In genomic region chr5:38380522-38380921, GRCh38 we compare ENCODE assay signal across 27 cellular contexts.
"Had no signal": no experiment of that assay in that cellular context is flagged by ENCODE, and none has a peak within 500 bp of the region (broad histone marks: within the 10 kb centered on the region; RNA-seq: fewer than 3 reads in every experiment).

No MANE protein-coding gene starts in this region.

- H3K4me3 ChIP-seq: adrenal gland, body of pancreas, colonic mucosa, gastroesophageal sphincter, right atrium auricular region, spleen, testis, transverse colon had no signal

- H3K36me3 Mint-ChIP-seq: activated naive CD8-positive, alpha-beta T cell treated with anti-CD3 and anti-CD28 coated beads for 36 hours; immature natural killer cell; naive thymus-derived CD4-positive, alpha-beta T cell had no signal

- H3K9me3 Mint-ChIP-seq: activated B cell treated with CpG ODN at 0.5 μM for 24 hours; activated naive CD8-positive, alpha-beta T cell treated with anti-CD3 and anti-CD28 coated beads for 36 hours; activated T-cell treated with anti-CD3 and anti-CD28 coated beads, Interleukin-2, amount 50 U/mL, for 72 hours; naive thymus-derived CD4-positive, alpha-beta T cell had no signal

- FAIRE-seq: kidney had no signal

- H3K4me1 ChIP-seq: adrenal gland, body of pancreas, colonic mucosa, gastroesophageal sphincter, right atrium auricular region, testis, transverse colon had no signal

- H3K4me1 Mint-ChIP-seq: activated B cell treated with CpG ODN at 0.5 μM for 24 hours, immature natural killer cell had no signal

- H3K4me3 Mint-ChIP-seq: activated B cell treated with CpG ODN at 0.5 μM for 24 hours; activated naive CD8-positive, alpha-beta T cell treated with anti-CD3 and anti-CD28 coated beads for 36 hours; activated T-cell treated with anti-CD3 and anti-CD28 coated beads, Interleukin-2, amount 50 U/mL, for 72 hours; immature natural killer cell; naive thymus-derived CD4-positive, alpha-beta T cell had no signal

- H3K27ac ChIP-seq: adrenal gland, body of pancreas, colonic mucosa, gastroesophageal sphincter, right atrium auricular region, spleen, testis, transverse colon had no signal

- ATAC-seq: activated T-cell treated with anti-CD3 and anti-CD28 coated beads, Interleukin-2, amount 50 U/mL, for 72 hours; body of pancreas; gastroesophageal sphincter; left colon; naive thymus-derived CD4-positive, alpha-beta T cell had no signal

- H3K27ac Mint-ChIP-seq: activated B cell treated with CpG ODN at 0.5 μM for 24 hours; activated naive CD8-positive, alpha-beta T cell treated with anti-CD3 and anti-CD28 coated beads for 36 hours; activated T-cell treated with anti-CD3 and anti-CD28 coated beads, Interleukin-2, amount 50 U/mL, for 72 hours; immature natural killer cell; naive thymus-derived CD4-positive, alpha-beta T cell had no signal

- H3K9me3 ChIP-seq: adrenal gland, body of pancreas, colonic mucosa, gastroesophageal sphincter, right atrium auricular region, spleen, testis, transverse colon had no signal

- DNase-seq: activated B cell treated with CpG ODN at 0.5 μM for 24 hours; activated naive CD4-positive, alpha-beta T cell treated with Interleukin-2 at 50 U/mL for 16 hours; activated naive CD8-positive, alpha-beta T cell treated with anti-CD3 and anti-CD28 coated beads for 36 hours; activated T-cell treated with anti-CD3 and anti-CD28 coated beads for 4 hours; activated T-cell treated with anti-CD3 and anti-CD28 coated beads, Interleukin-2, amount 50 U/mL, for 72 hours; adrenal gland; aorta; body of pancreas; cerebellar nuclear complex; colonic mucosa; effector CD8-positive, alpha-beta T cell; head of caudate nucleus; hippocampal formation; immature natural killer cell; kidney; left colon; mammary epithelial cell; midbrain; naive thymus-derived CD4-positive, alpha-beta T cell; spleen; stimulated activated CD4-positive, alpha-beta T cell treated with anti-CD3 and anti-CD28 coated beads, Interleukin-2, amount 100 ng/mL, for 48 hours; stimulated activated naive CD4-positive, alpha-beta T cell treated with Interleukin-2 at 50 U/mL for 16 hours; T-helper 2 cell; testis; transverse colon had no signal

- H3K36me3 ChIP-seq: adrenal gland, colonic mucosa, gastroesophageal sphincter, right atrium auricular region, spleen, transverse colon had no signal

- H3K27me3 ChIP-seq: adrenal gland, body of pancreas, colonic mucosa, right atrium auricular region, testis had no signal
